25 cellular contexts compared by ENCODE assay signal in genomic region chr10:17736223-17736622, GRCh38. TPM values are rescaled to one million over a fixed set of nuclear protein-coding genes. Genes with fewer than 3 reads are reported as not detected.
DNase-seq lines count a peak whose midpoint lies in the region; ATAC-seq, FAIRE-seq and TF ChIP-seq lines count a peak whose summit lies in the region.
"Had no signal": no experiment of that assay in that cellular context is flagged by ENCODE, and none has a peak within 500 bp of the region (broad histone marks: within the 10 kb centered on the region; RNA-seq: fewer than 3 reads in every experiment).

No MANE protein-coding gene starts in this region.

- peaks cover 5% of the 10 kb centered on the region; the same call in 1 of the 2 replicates for H3K4me1 ChIP-seq in HepG2 (ENCODE audit: insufficient read depth, low read length)
- H3K4me1 ChIP-seq in right lobe of liver = no peaks in the 10 kb centered on the region
- no peaks in the 10 kb centered on the region for H3K4me1 ChIP-seq in OCI-LY7 (ENCODE audit: insufficient read depth, low read length, poor library complexity, severe bottlenecking)
- H3K4me1 ChIP-seq in endodermal cell (ENCODE audit: control insufficient read depth, insufficient read depth, low read length) = no peaks in the 10 kb centered on the region

- 0 out of 2 replicates have a peak, but pooled peaks have one; percentile 5 for TF ChIP-seq CTCF in HepG2 (CRISPR knock-in tag; IDR thresholded peaks at IDR 0.05)
- no peak for TF ChIP-seq CTCF in right lobe of liver (IDR thresholded peaks at IDR 0.05)
- TF ChIP-seq CTCF in OCI-LY7 (conservative IDR thresholded peaks at IDR 0.05; ENCODE audit: low read length) = peak; percentile 45; the same call in 1 of the 2 replicates
- peak; percentile 25 for TF ChIP-seq CTCF in endodermal cell (conservative IDR thresholded peaks at IDR 0.05)

- in situ Hi-C loops in HepG2 (cut with HindIII; ENCODE audit: extremely low pct_ligation_motif_present, low pct_unique_long_range_greater_than_20kb) (no loop called here), G401 (cut with HindIII; ENCODE audit: low sequenced_read_pairs) (no loop called here)

- H3K27ac ChIP-seq in HepG2 (ENCODE audit: extremely low read length, insufficient read depth, low read length) (no peak overlapping the region), right lobe of liver (no peak overlapping the region), OCI-LY7 (ENCODE audit: low read depth, low read length, poor library complexity, severe bottlenecking) (no peak overlapping the region), endodermal cell (ENCODE audit: low read depth, low read length) (no peak overlapping the region)
- H3K27ac ChIP-seq: lower lobe of right lung, tibial nerve had no signal

- WGBS in HepG2 (ENCODE audit: low lambda C conversion rate) = 92% methylated on average over 2 of the region's 2 CpGs
- WGBS in right lobe of liver (ENCODE audit: insufficient coverage, low coverage, low lambda C conversion rate, missing lambda C conversion rate) = 86% methylated on average over 2 of the region's 2 CpGs
- 96% methylated on average over 2 of the region's 2 CpGs; no CpG with 5 or more reads in 1 of the 2 experiments for WGBS in endodermal cell (ENCODE audit: insufficient coverage in 1 of 2, insufficient read length in 1 of 2), 2 experiments

- CTCF ChIA-PET in HepG2 (lab: Yijun Ruan, JAX; ENCODE audit: low intra/inter-chr PET ratio, low total read pairs) = interaction anchor here (1.7 kb wide), 1 partner anchor 128 kb away, joined by 8 read pairs; no protein-coding TSS in a partner anchor
- CTCF ChIA-PET in OCI-LY7 (lab: Charles Lee; ENCODE audit: unreplicated experiment) = interaction anchor here (0.6 kb wide), 1 partner anchor 448 kb away, joined by 3 read pairs; no protein-coding TSS in a partner anchor

- H3K9me3 Mint-ChIP-seq in endodermal cell = no peaks in the 10 kb centered on the region
- H3K9me3 Mint-ChIP-seq: activated T-cell treated with anti-CD3 and anti-CD28 coated beads, Interleukin-2, amount 50 U/mL, for 4 hours; IgD-negative memory B cell; natural killer cell treated with Interleukin-12 subunit alpha and Interleukin-12 subunit beta and Interleukin-15 and Interleukin-18, amount 100 ng/mL, for 72 hours; T-helper 2 cell treated with Interferon-gamma antibody and Interleukin-4, amounts not matched to agents 5 μg/mL and 100 μg/mL, for 36 hours had no signal

- H4K20me1 ChIP-seq in HepG2 (ENCODE audit: insufficient read depth, low read length) (no peaks in the 10 kb centered on the region), OCI-LY7 (ENCODE audit: insufficient read depth, low read length) (no peaks in the 10 kb centered on the region)

- H3K9me2 ChIP-seq in OCI-LY7 (ENCODE audit: insufficient read depth, low read length) = no peaks in the 10 kb centered on the region

- H3K27me3 ChIP-seq in HepG2 (ENCODE audit: control insufficient read depth in 1 of 2, insufficient read depth in 2 of 2, low read length in 2 of 2) (no peaks in the 10 kb centered on the region), right lobe of liver (no peaks in the 10 kb centered on the region), endodermal cell (ENCODE audit: control insufficient read depth, insufficient read depth, low read length, poor library complexity, severe bottlenecking) (no peaks in the 10 kb centered on the region)
- H3K27me3 ChIP-seq: heart left ventricle, pancreas, tibial nerve had no signal

- POLR2A ChIA-PET in HepG2 (lab: Yijun Ruan, JAX) (no interaction called here), OCI-LY7 (lab: Charles Lee) (no interaction called here)

- no peaks in the 10 kb centered on the region for H3K27me3 Mint-ChIP-seq in endodermal cell (ENCODE audit: insufficient read depth)
- H3K27me3 Mint-ChIP-seq: B cell; IgD-negative memory B cell; natural killer cell treated with Interleukin-12 subunit alpha and Interleukin-12 subunit beta and Interleukin-15 and Interleukin-18, amount 100 ng/mL, for 72 hours had no signal

- BruUV-seq in HepG2 (replicated peaks; lab: Mats Ljungman, UMichigan) (no TSS peak), OCI-LY7 (replicated peaks; lab: Mats Ljungman, UMichigan) (no TSS peak)

- H3K36me3 ChIP-seq in HepG2 (replicated peaks in 1 of 2; ENCODE audit: control insufficient read depth in 1 of 2, insufficient read depth in 2 of 2, low read length in 2 of 2) (no peaks in the 10 kb centered on the region), right lobe of liver (no peaks in the 10 kb centered on the region), OCI-LY7 (ENCODE audit: insufficient read depth, low read length) (no peaks in the 10 kb centered on the region), endodermal cell (ENCODE audit: control insufficient read depth, insufficient read depth, low read length) (no peaks in the 10 kb centered on the region)
- H3K36me3 ChIP-seq: heart left ventricle, lower lobe of right lung, pancreas, tibial nerve had no signal

- H2AFZ ChIP-seq in HepG2 (ENCODE audit: low read length) (no peak overlapping the region), OCI-LY7 (ENCODE audit: low read length) (no peak overlapping the region)

- TF ChIP-seq EP300 in HepG2 (IDR thresholded peaks at IDR 0.05; ENCODE audit: low read depth in 2 of 2, low read length in 2 of 2) (no peak), HepG2 (CRISPR knock-in tag; IDR thresholded peaks at IDR 0.05; ENCODE audit: borderline replicate concordance) (no peak)

- H3K9ac ChIP-seq in HepG2 (ENCODE audit: insufficient read depth, low read depth, low read length) (no peak overlapping the region), endodermal cell (ENCODE audit: extremely low read depth, low read length, poor library complexity, severe bottlenecking) (no peak overlapping the region)

- H3K79me2 ChIP-seq in HepG2 (ENCODE audit: insufficient read depth, low read length) = no peaks in the 10 kb centered on the region
- no peaks in the 10 kb centered on the region for H3K79me2 ChIP-seq in OCI-LY7 (ENCODE audit: insufficient read depth, low read depth, low read length)

- H3K4me2 ChIP-seq in HepG2 (ENCODE audit: low read depth, low read length) = no peak overlapping the region
- H3K4me2 ChIP-seq in OCI-LY7 (ENCODE audit: low read length) = no peak overlapping the region

- H3K4me3 Mint-ChIP-seq in endodermal cell = no peak overlapping the region
- H3K4me3 Mint-ChIP-seq: activated T-cell treated with anti-CD3 and anti-CD28 coated beads, Interleukin-2, amount 50 U/mL, for 4 hours; B cell; IgD-negative memory B cell; natural killer cell treated with Interleukin-12 subunit alpha and Interleukin-12 subunit beta and Interleukin-15 and Interleukin-18, amount 100 ng/mL, for 72 hours; T-helper 2 cell treated with Interferon-gamma antibody and Interleukin-4, amounts not matched to agents 5 μg/mL and 100 μg/mL, for 36 hours had no signal

- intact Hi-C loops in HepG2 (cut with micrococcal nuclease; ENCODE audit: unreplicated experiment) (no loop called here), right lobe of liver (cut with DNase I) (loop anchor here (10.0 kb wide), 2 partner anchors 121 to 131 kb away; partner anchors contain the start of gene HACD1 (in 1 of the 2)), OCI-LY7 (cut with micrococcal nuclease; ENCODE audit: unreplicated experiment) (no loop called here)

- no peak overlapping the region for H3K27ac Mint-ChIP-seq in endodermal cell
- H3K27ac Mint-ChIP-seq: B cell; IgD-negative memory B cell; natural killer cell treated with Interleukin-12 subunit alpha and Interleukin-12 subunit beta and Interleukin-15 and Interleukin-18, amount 100 ng/mL, for 72 hours; T-helper 2 cell treated with Interferon-gamma antibody and Interleukin-4, amounts not matched to agents 5 μg/mL and 100 μg/mL, for 36 hours had no signal

- TF ChIP-seq RAD21 in HepG2 (CRISPR knock-in tag; IDR thresholded peaks at IDR 0.05) = no peak

- no peaks in the 10 kb centered on the region for H3K4me1 Mint-ChIP-seq in endodermal cell

- no peak for TF ChIP-seq POLR2A in HepG2 (IDR thresholded peaks at IDR 0.05; ENCODE audit: insufficient read depth in 1 of 2, low read depth in 2 of 2, low read length in 2 of 2)
- no peak for TF ChIP-seq POLR2A in right lobe of liver (IDR thresholded peaks at IDR 0.05)

- H3K9me3 ChIP-seq in HepG2 (ENCODE audit: low read length) (no peaks in the 10 kb centered on the region), right lobe of liver (no peaks in the 10 kb centered on the region), OCI-LY7 (ENCODE audit: low read length) (no peaks in the 10 kb centered on the region), endodermal cell (ENCODE audit: control insufficient read depth, low read length) (no peaks in the 10 kb centered on the region)
- H3K9me3 ChIP-seq: heart left ventricle, lower lobe of right lung, mucosa of descending colon, pancreas, tibial nerve had no signal

- no peak for FAIRE-seq in HepG2 (lab: Jason Lieb, UNC)
- FAIRE-seq: pancreas had no signal

- DNase-seq in HepG2 (ENCODE audit: low spot score) = no peak
- no peak for DNase-seq in right lobe of liver
- DNase-seq in OCI-LY7 (ENCODE audit: low spot score) = peak; percentile 17
- no peak for DNase-seq in endodermal cell
- no peak for DNase-seq in G401 (ENCODE audit: low spot score)
- DNase-seq in activated CD8-positive, alpha-beta memory T cell treated with anti-CD3 and anti-CD28 coated beads, Interleukin-2, amount 50 U/mL, for 4 hours = no peak
- DNase-seq in GDM1 (lab: John Stamatoyannopoulos, UW) = no peak
- DNase-seq: activated T-cell treated with anti-CD3 and anti-CD28 coated beads, Interleukin-2, amount 50 U/mL, for 4 hours; DMS79; GOT3; heart left ventricle; kidney glomerular epithelial cell; lower lobe of right lung; mucosa of descending colon; NCI-H1436; NCI-H345; NCI-H748 treated with DMSO at 0.1 percent for 48 hours; stimulated activated CD4-positive, alpha-beta T cell treated with anti-CD3 and anti-CD28 coated beads, Interleukin-2, amount 100 ng/mL, for 24 hours had no signal

- ATAC-seq in HepG2 (no peak), right lobe of liver (no peak), HG03565 (IDR thresholded peaks at IDR 0.05; ENCODE audit: unreplicated experiment) (no peak)
- ATAC-seq: activated T-cell treated with anti-CD3 and anti-CD28 coated beads, Interleukin-2, amount 50 U/mL, for 4 hours; mucosa of descending colon; natural killer cell treated with Interleukin-12 subunit alpha and Interleukin-12 subunit beta and Interleukin-15 and Interleukin-18, amount 100 ng/mL, for 72 hours had no signal

- H3K4me3 ChIP-seq in HepG2 (replicated peaks in 1 of 3; ENCODE audit: insufficient read depth in 1 of 3, low read depth in 2 of 3, low read length in 3 of 3) = no peak overlapping the region
- H3K4me3 ChIP-seq in right lobe of liver = no peak overlapping the region
- H3K4me3 ChIP-seq in OCI-LY7 (ENCODE audit: low read depth, low read length, poor library complexity, severe bottlenecking) = no peak overlapping the region
- H3K4me3 ChIP-seq in endodermal cell (ENCODE audit: low read length) = no peak overlapping the region
- H3K4me3 ChIP-seq: heart left ventricle, lower lobe of right lung, mucosa of descending colon, pancreas, tibial nerve had no signal

- H3K36me3 Mint-ChIP-seq in endodermal cell (ENCODE audit: low read depth) = no peaks in the 10 kb centered on the region
- H3K36me3 Mint-ChIP-seq: IgD-negative memory B cell; natural killer cell treated with Interleukin-12 subunit alpha and Interleukin-12 subunit beta and Interleukin-15 and Interleukin-18, amount 100 ng/mL, for 72 hours had no signal

RNA-seq across cellular contexts. Expression of gene TMEM236, which starts 15.8 kb away (rescaled TPM):
- 0.04 TPM in 1 of 2 replicates, not detected in the other for total RNA-seq in HepG2 (2016; rRNA removed; fragmentation: Illumina TruSeq; extraction: Trizol)
- not detected in 2 replicates for total RNA-seq in HepG2 (2016; cell fraction: cytosol; rRNA removed; fragmentation: Illumina TruSeq; extraction: Trizol; ENCODE audit: low read depth)
- total RNA-seq in HepG2 (2016; cell fraction: insoluble cytoplasmic fraction; rRNA removed; fragmentation: Illumina TruSeq; extraction: Trizol) = 0.02 and 0.03 TPM in 2 replicates
- total RNA-seq in HepG2 (2016; cell fraction: membrane; rRNA removed; fragmentation: Illumina TruSeq; extraction: Trizol) = not detected in 2 replicates
- 0.06 TPM in 1 of 2 replicates, not detected in the other for total RNA-seq in HepG2 (2016; cell fraction: nucleus; rRNA removed; fragmentation: Illumina TruSeq; extraction: Trizol)
- polyA plus RNA-seq in HepG2 (2011; rRNA removed) = 0.08 and 0.09 TPM in 2 replicates
- polyA plus RNA-seq in HepG2 (2011; cell fraction: cytosol; rRNA removed) = 0.04 TPM in 2 replicates
- 0.16 TPM in 2 replicates for polyA plus RNA-seq in HepG2 (2011; cell fraction: nucleus; rRNA removed)
- 0.07 and 0.12 TPM in 2 replicates for polyA plus RNA-seq in HepG2 (2012)
- not detected in 2 replicates for polyA plus RNA-seq in HepG2 (2016; cell fraction: cytosol; fragmentation: Illumina TruSeq; extraction: Trizol; ENCODE audit: low read depth)
- 0.04 TPM in 1 of 2 replicates, not detected in the other for polyA plus RNA-seq in HepG2 (2016; cell fraction: insoluble cytoplasmic fraction; fragmentation: Illumina TruSeq; extraction: Trizol; ENCODE audit: low read depth)
- 0.02 TPM in 1 of 2 replicates, not detected in the other for polyA plus RNA-seq in HepG2 (2016; cell fraction: membrane; fragmentation: Illumina TruSeq; extraction: Trizol; ENCODE audit: low read depth)
- polyA plus RNA-seq in HepG2 (2016; cell fraction: nucleus; fragmentation: Illumina TruSeq; extraction: Trizol; ENCODE audit: insufficient read depth, low read depth) = 0.11 TPM in 1 of 2 replicates, not detected in the other
- 0.09 TPM in 1 of 2 replicates, not detected in the other for polyA minus RNA-seq in HepG2 (2011; rRNA and poly(A)+ RNA removed; ENCODE audit: low replicate concordance)
- not detected in 2 replicates for polyA minus RNA-seq in HepG2 (2011; cell fraction: cytosol; rRNA and poly(A)+ RNA removed)
- 0.25 and 0.52 TPM in 2 replicates for polyA minus RNA-seq in HepG2 (2011; cell fraction: nucleus; rRNA and poly(A)+ RNA removed)
- under 1 TPM; 0.06 to 0.20 (median 0.13) TPM for total RNA-seq in right lobe of liver
- total RNA-seq in OCI-LY7 (2014; rRNA removed; shearing (Covaris generic)) = 0.05 TPM in 1 of 2 replicates, not detected in the other
- 0.06 TPM in 1 of 2 replicates, not detected in the other for total RNA-seq in OCI-LY7 (2022)
- total RNA-seq in endodermal cell = under 1 TPM in 1 of 2 donors, not detected in 1; 0.04 TPM
- polyA plus RNA-seq in endodermal cell (2013, experiment 1 of 2) = not detected
- 0.04 TPM for polyA plus RNA-seq in endodermal cell (2013, experiment 2 of 2)
- not detected in 2 replicates for total RNA-seq in G401 (2014; rRNA removed; shearing (Covaris generic))
- polyA plus RNA-seq: IgD-negative memory B cell had no signal

Comparison
In these comparisons a context has a peak if more than half of its experiments do, and no peak if none do; other contexts are left out.
1. CTCF ChIP-seq: peak in HepG2 (single experiment), OCI-LY7 (single experiment) and endodermal cell (single experiment); none in right lobe of liver (0 of 4).
2. intact Hi-C loops: an anchor here in right lobe of liver (10.0 kb wide); none called in HepG2 and OCI-LY7.